ENCODE assay signal across 8 cellular contexts in the genomic region with DNA sequence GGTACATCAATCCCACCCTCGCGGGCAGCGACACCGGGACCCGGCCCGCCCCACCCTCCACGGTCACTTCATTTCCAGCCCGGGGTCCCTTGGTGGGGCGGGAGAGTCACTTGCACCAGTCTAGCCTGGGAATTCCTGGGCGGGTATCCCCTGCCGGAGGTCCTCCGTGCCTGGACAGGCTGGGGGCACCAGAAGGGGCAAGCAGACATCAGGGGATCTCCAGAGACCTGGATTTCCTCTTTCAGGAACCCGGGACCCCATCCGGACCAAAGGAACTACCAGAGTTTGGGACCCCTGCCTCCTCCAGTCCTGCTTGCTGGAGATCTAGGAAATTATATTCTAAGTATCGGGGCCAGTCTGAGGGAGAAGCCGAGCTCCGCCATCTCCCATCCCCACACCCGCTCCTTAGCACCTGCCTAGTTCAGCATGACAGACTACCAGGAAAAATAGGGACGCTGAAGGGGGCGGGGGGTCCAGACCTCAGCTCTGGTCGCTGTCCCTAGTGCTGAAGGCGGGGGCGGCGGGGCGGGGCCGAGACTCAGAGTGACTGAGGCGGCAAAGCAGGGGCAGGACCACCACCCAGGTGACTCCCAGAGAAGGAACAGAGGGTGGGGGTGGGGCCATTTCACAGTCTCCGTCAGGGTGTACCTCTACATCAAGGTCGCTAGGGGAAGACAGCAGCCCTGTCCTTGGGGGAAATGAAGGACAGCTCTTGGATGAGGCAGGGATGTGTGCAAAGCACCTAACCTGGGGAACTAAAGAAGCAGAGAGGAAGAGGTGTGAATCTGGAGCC. TPM values are rescaled to one million over a fixed set of nuclear protein-coding genes. Genes with fewer than 3 reads are reported as not detected.
DNase-seq lines count a peak whose midpoint lies in the region; ATAC-seq and TF ChIP-seq lines count a peak whose summit lies in the region.

No MANE protein-coding gene starts in this region.

- H3K27me3 Mint-ChIP-seq in endodermal cell (ENCODE audit: insufficient read depth) (peaks cover 4% of the 10 kb centered on the region), naive B cell (no peaks in the 10 kb centered on the region)
- H3K27me3 Mint-ChIP-seq in stimulated activated memory B cell treated with anti-CD40 and anti-IgM and Interleukin-4, amounts not matched to agents 10 μg/mL and 1 μg/mL and 100 μg/mL, for 72 hours: no peaks in the 10 kb centered on the region

- peak; percentile 72 for TF ChIP-seq CTCF in endodermal cell (conservative IDR thresholded peaks at IDR 0.05)

- WGBS in endodermal cell (ENCODE audit: insufficient coverage in 1 of 2, insufficient read length in 1 of 2), 2 experiments: 1% methylated on average over 12 to 29 of the region's 29 CpGs

- H3K4me3 ChIP-seq in HAP-1 (peak overlapping the region; percentile 58), endodermal cell (ENCODE audit: low read length) (peak overlapping the region; percentile 85)

- DNase-seq in AG08396 (ENCODE audit: low spot score) (peak; percentile 56), HAP-1 (ENCODE audit: low spot score in 2 of 2) (peak; percentile 46 to 91), NCI-H69 (lab: John Stamatoyannopoulos, UW) (peak; percentile 81), endodermal cell (peak; percentile 100), naive B cell (peak; percentile 76)
- peak in 2 of 3 experiments; percentile 57 for DNase-seq in activated CD8-positive, alpha-beta memory T cell treated with anti-CD3 and anti-CD28 coated beads for 48 hours (ENCODE audit: low read depth in 2 of 3, low spot score in 2 of 3)

- H3K27me3 ChIP-seq in HAP-1 (ENCODE audit: low read depth) (no peaks in the 10 kb centered on the region), endodermal cell (ENCODE audit: control insufficient read depth, insufficient read depth, low read length, poor library complexity, severe bottlenecking) (no peaks in the 10 kb centered on the region)

- H3K9me3 Mint-ChIP-seq in endodermal cell: no peaks in the 10 kb centered on the region
- H3K9me3 Mint-ChIP-seq in naive B cell: no peaks in the 10 kb centered on the region
- H3K9me3 Mint-ChIP-seq in stimulated activated memory B cell treated with anti-CD40 and anti-IgM and Interleukin-4, amounts not matched to agents 10 μg/mL and 1 μg/mL and 100 μg/mL, for 72 hours: no peaks in the 10 kb centered on the region

- H3K27ac ChIP-seq in endodermal cell (ENCODE audit: low read depth, low read length): no peak overlapping the region

- no peak overlapping the region for H3K9ac ChIP-seq in endodermal cell (ENCODE audit: extremely low read depth, low read length, poor library complexity, severe bottlenecking)

- peak; percentile 54 to 55 for ATAC-seq in naive B cell (ENCODE audit: low read depth in 2 of 2)
- ATAC-seq in stimulated activated memory B cell treated with anti-CD40 and anti-IgM and Interleukin-4, amounts not matched to agents 10 μg/mL and 1 μg/mL and 100 μg/mL, for 72 hours: peak; percentile 44
- ATAC-seq in GM21360 (IDR thresholded peaks at IDR 0.05; ENCODE audit: unreplicated experiment): no peak

- H3K36me3 Mint-ChIP-seq in endodermal cell (ENCODE audit: low read depth) (peaks cover 5% of the 10 kb centered on the region), naive B cell (no peaks in the 10 kb centered on the region)
- no peaks in the 10 kb centered on the region for H3K36me3 Mint-ChIP-seq in stimulated activated memory B cell treated with anti-CD40 and anti-IgM and Interleukin-4, amounts not matched to agents 10 μg/mL and 1 μg/mL and 100 μg/mL, for 72 hours

- H3K4me1 ChIP-seq in HAP-1: peaks cover 19% of the 10 kb centered on the region
- peaks cover 6% of the 10 kb centered on the region for H3K4me1 ChIP-seq in endodermal cell (ENCODE audit: control insufficient read depth, insufficient read depth, low read length)

- H3K27ac Mint-ChIP-seq in endodermal cell: no peak overlapping the region
- H3K27ac Mint-ChIP-seq in naive B cell: peak overlapping the region in 3 of 6 donors; percentile 18 to 64 (median 55)
- H3K27ac Mint-ChIP-seq in stimulated activated memory B cell treated with anti-CD40 and anti-IgM and Interleukin-4, amounts not matched to agents 10 μg/mL and 1 μg/mL and 100 μg/mL, for 72 hours: no peak overlapping the region

- in situ Hi-C loops in HAP-1 (cut with MboI; ENCODE audit: low sequenced_read_pairs): no loop called here

- H3K36me3 ChIP-seq in HAP-1 (replicated peaks) (no peaks in the 10 kb centered on the region), endodermal cell (ENCODE audit: control insufficient read depth, insufficient read depth, low read length) (no peaks in the 10 kb centered on the region)

- H3K4me1 Mint-ChIP-seq in endodermal cell (peaks cover 17% of the 10 kb centered on the region), naive B cell (peaks cover 25 to 31% (median 31%) of the 10 kb centered on the region in 3 donors)
- H3K4me1 Mint-ChIP-seq in stimulated activated memory B cell treated with anti-CD40 and anti-IgM and Interleukin-4, amounts not matched to agents 10 μg/mL and 1 μg/mL and 100 μg/mL, for 72 hours: peaks cover 32% of the 10 kb centered on the region

- H3K9me3 ChIP-seq in HAP-1: no peaks in the 10 kb centered on the region
- no peaks in the 10 kb centered on the region for H3K9me3 ChIP-seq in endodermal cell (ENCODE audit: control insufficient read depth, low read length)

- H3K4me3 Mint-ChIP-seq in endodermal cell: peak overlapping the region; percentile 63
- peak overlapping the region; percentile 64 to 90 (median 80) for H3K4me3 Mint-ChIP-seq in naive B cell
- peak overlapping the region; percentile 86 for H3K4me3 Mint-ChIP-seq in stimulated activated memory B cell treated with anti-CD40 and anti-IgM and Interleukin-4, amounts not matched to agents 10 μg/mL and 1 μg/mL and 100 μg/mL, for 72 hours

RNA-seq across cellular contexts. Expression of gene HCN3, which starts 0.8 kb away (rescaled TPM):
- total RNA-seq in endodermal cell: 1 to 10 TPM; 8.7 to 9.2 TPM
- polyA plus RNA-seq in endodermal cell (2013, experiment 1 of 2): 15.1 TPM
- polyA plus RNA-seq in endodermal cell (2013, experiment 2 of 2): 12.8 TPM
- polyA plus RNA-seq in naive B cell (ENCODE audit: low read depth in 6 of 6): under 1 TPM in 2 of 6 donors, not detected in 4; 0.08 to 0.33 TPM

RNA-seq across cellular contexts. Expression of gene CLK2, which starts 4.8 kb away (rescaled TPM):
- total RNA-seq in endodermal cell: 10 to 100 TPM; 69.8 to 82.3 TPM
- polyA plus RNA-seq in endodermal cell (2013, experiment 1 of 2): 84.9 TPM
- 71.3 TPM for polyA plus RNA-seq in endodermal cell (2013, experiment 2 of 2)
- polyA plus RNA-seq in naive B cell (ENCODE audit: low read depth in 6 of 6): 10 to 100 TPM; 11.6 to 28.2 (median 18.1) TPM

RNA-seq across cellular contexts. Expression of gene SCAMP3, which starts 15.9 kb away (rescaled TPM):
- 10 to 100 TPM; 56.1 TPM for total RNA-seq in endodermal cell
- 66.4 TPM for polyA plus RNA-seq in endodermal cell (2013, experiment 1 of 2)
- 60.2 TPM for polyA plus RNA-seq in endodermal cell (2013, experiment 2 of 2)
- polyA plus RNA-seq in naive B cell (ENCODE audit: low read depth in 6 of 6): 100 to 1,000 TPM; 100 to 142 (median 125) TPM

RNA-seq across cellular contexts. Expression of gene ENTREP3, which starts 22.8 kb away (rescaled TPM):
- total RNA-seq in endodermal cell: 10 to 100 TPM; 49.5 to 65.9 TPM
- 57.2 TPM for polyA plus RNA-seq in endodermal cell (2013, experiment 1 of 2)
- polyA plus RNA-seq in endodermal cell (2013, experiment 2 of 2): 49.2 TPM
- 1 to 10 TPM in 3 of 6 donors, under 1 TPM in 3; 0.54 to 1.7 (median 1.2) TPM for polyA plus RNA-seq in naive B cell (ENCODE audit: low read depth in 6 of 6)

RNA-seq across cellular contexts. Expression of gene PKLR, which starts 23.1 kb away (rescaled TPM):
- under 1 TPM in 1 of 2 donors, not detected in 1; 0.40 TPM for total RNA-seq in endodermal cell
- polyA plus RNA-seq in endodermal cell (2013, experiment 1 of 2): 0.18 TPM
- polyA plus RNA-seq in endodermal cell (2013, experiment 2 of 2): 0.08 TPM
- polyA plus RNA-seq in naive B cell (ENCODE audit: low read depth in 6 of 6): not detected
